In the genomic region with DNA sequence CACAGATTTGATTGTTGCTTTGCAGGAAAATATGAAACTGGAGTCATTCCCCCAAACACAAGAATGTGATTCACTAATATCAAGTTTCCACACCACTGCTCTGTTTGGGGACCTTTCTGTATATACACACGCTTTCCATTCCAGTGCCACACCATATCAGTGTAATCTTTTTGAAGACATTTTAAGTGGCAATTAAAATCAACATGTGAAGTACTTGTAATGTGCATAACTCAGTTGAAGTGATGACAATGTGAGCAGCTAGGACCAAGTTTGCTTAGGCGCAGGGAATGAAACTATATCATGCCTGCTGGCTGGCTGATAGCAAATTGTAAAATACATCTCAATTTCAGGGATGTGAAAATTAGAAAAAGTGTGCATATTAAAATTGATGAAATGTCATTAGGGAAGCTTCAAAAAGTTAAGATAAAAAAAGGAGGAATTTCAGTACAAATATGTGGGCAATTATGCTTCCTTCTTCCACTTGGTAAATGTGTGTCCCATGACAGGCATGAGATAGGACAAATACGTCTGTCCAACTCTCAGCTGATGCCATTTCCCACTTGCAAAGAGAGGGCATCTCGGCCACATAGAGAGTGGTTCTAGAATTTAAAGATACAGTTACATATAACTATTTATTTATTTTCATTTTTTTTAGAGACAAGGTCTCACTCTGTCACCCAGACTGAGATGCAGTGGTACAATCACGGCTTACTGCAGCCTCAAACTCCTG, we compare ENCODE assay signal across 17 cellular contexts. TPM values are rescaled to one million over a fixed set of nuclear protein-coding genes. Genes with fewer than 3 reads are reported as not detected.
"Had no signal": no experiment of that assay in that cellular context is flagged by ENCODE, and none has a peak within 500 bp of the region (broad histone marks: within the 10 kb centered on the region; RNA-seq: fewer than 3 reads in every experiment).

No MANE protein-coding gene starts in this region.

- H3K4me3 ChIP-seq: adrenal gland, breast epithelium, esophagus muscularis mucosa, thyroid gland had no signal

- DNase-seq: activated B cell treated with CpG ODN at 0.5 μM for 24 hours; activated CD4-positive, alpha-beta memory T cell treated with anti-CD3 and anti-CD28 coated beads for 36 hours; activated CD4-positive, alpha-beta T cell treated with anti-CD3 and anti-CD28 coated beads for 4 hours; activated gamma-delta T cell treated with Interleukin-2 at 50 U/mL for 16 hours; activated T-cell treated with anti-CD3 and anti-CD28 coated beads for 4 hours; adrenal gland; cerebellar nuclear complex; effector CD8-positive, alpha-beta T cell; stimulated activated naive CD4-positive, alpha-beta T cell; thyroid gland had no signal

- H3K36me3 ChIP-seq: adrenal gland, breast epithelium, esophagus muscularis mucosa, neutrophil, thyroid gland had no signal

- H3K4me1 ChIP-seq: adrenal gland, breast epithelium, esophagus muscularis mucosa, parathyroid adenoma had no signal

- H3K9me3 ChIP-seq: adrenal gland, breast epithelium, esophagus muscularis mucosa, neutrophil, thyroid gland had no signal

- H3K27me3 ChIP-seq: adrenal gland, breast epithelium, esophagus muscularis mucosa, neutrophil, thyroid gland had no signal

- ATAC-seq: activated naive CD4-positive, alpha-beta T cell treated with anti-CD3 and anti-CD28 coated beads, Interleukin-2, amount 50 U/mL, for 72 hours; natural killer cell treated with Interleukin-12 subunit alpha and Interleukin-12 subunit beta and Interleukin-15 and Interleukin-18, amount 100 ng/mL, for 72 hours had no signal

- H3K27ac ChIP-seq: adrenal gland, breast epithelium, esophagus muscularis mucosa, neutrophil, parathyroid adenoma, thyroid gland had no signal

RNA-seq across cellular contexts. Expression of gene HSPB8, which starts 43.7 kb away (rescaled TPM):
- total RNA-seq: activated B cell treated with CpG ODN at 0.5 μM for 24 hours; activated CD4-positive, alpha-beta memory T cell treated with anti-CD3 and anti-CD28 coated beads for 36 hours; activated naive CD4-positive, alpha-beta T cell treated with anti-CD3 and anti-CD28 coated beads, Interleukin-2, amount 50 U/mL, for 72 hours; activated T-helper 1 cell treated with anti-CD3 and anti-CD28 coated beads, Interleukin-12 subunit alpha, Interleukin-12 subunit beta, Interleukin-2, Interleukin-4 antibody, amounts not matched to agents 30 ng/mL and 10 ng/mL and 1 ng/mL, durations not matched to agents 14 hours and 24 hours and 36 hours; natural killer cell treated with Interleukin-12 subunit alpha and Interleukin-12 subunit beta and Interleukin-15 and Interleukin-18, amount 100 ng/mL, for 72 hours had no signal
